1 cellular context compared by ENCODE assay signal in the genomic region with DNA sequence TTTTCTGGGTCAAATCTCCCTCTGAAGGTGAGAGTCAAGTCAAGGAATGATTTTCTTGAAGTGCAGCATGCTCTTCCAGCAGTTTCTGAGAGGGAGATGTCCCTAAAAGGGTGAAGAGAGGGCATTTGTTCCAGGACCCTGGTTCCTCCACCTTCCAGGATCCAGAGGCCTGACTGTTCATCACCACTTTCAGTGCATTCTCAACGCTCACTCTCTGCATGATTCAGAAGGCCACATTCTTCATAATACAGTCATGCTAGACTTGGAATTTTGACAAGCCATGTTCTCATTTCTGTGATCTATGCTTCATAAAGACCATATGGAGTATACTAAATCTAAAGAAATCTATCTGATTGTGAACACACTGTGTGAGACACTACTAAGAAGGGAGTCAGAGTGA.
TF ChIP-seq lines count a peak whose summit lies in the region.

No MANE protein-coding gene starts in this region.

TF ChIP-seq in SK-N-SH, 30 proteins besides CTCF, POLR2A, EP300 and RAD21 (continued from another document):
- TF ChIP-seq, protein P1, sequence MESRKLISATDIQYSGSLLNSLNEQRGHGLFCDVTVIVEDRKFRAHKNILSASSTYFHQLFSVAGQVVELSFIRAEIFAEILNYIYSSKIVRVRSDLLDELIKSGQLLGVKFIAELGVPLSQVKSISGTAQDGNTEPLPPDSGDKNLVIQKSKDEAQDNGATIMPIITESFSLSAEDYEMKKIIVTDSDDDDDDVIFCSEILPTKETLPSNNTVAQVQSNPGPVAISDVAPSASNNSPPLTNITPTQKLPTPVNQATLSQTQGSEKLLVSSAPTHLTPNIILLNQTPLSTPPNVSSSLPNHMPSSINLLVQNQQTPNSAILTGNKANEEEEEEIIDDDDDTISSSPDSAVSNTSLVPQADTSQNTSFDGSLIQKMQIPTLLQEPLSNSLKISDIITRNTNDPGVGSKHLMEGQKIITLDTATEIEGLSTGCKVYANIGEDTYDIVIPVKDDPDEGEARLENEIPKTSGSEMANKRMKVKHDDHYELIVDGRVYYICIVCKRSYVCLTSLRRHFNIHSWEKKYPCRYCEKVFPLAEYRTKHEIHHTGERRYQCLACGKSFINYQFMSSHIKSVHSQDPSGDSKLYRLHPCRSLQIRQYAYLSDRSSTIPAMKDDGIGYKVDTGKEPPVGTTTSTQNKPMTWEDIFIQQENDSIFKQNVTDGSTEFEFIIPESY (IDR thresholded peaks at IDR 0.05; ENCODE audit: borderline replicate concordance, low read depth): no peak
- TF ChIP-seq MEF2A (IDR thresholded peaks at IDR 0.05; ENCODE audit: borderline replicate concordance, low read depth) (no peak), MXI1 (IDR thresholded peaks at IDR 0.05; ENCODE audit: low read depth, low read length) (no peak), FOSL2 (IDR thresholded peaks at IDR 0.05; ENCODE audit: borderline replicate concordance, low read depth) (peak; percentile 93), SMC3 (IDR thresholded peaks at IDR 0.05; ENCODE audit: low read depth, low read length) (no peak), NFIC (IDR thresholded peaks at IDR 0.05; ENCODE audit: borderline replicate concordance) (peak; percentile 75; the same call in 1 of the 2 replicates), TAF1 (IDR thresholded peaks at IDR 0.05; ENCODE audit: borderline replicate concordance, low read depth, low read length) (peak; percentile 53; the same call in 1 of the 2 replicates), JUND (IDR thresholded peaks at IDR 0.05) (peak; percentile 91), POLR2AphosphoS5 (IDR thresholded peaks at IDR 0.05; ENCODE audit: low read depth, low read length) (peak; percentile 49; the same call in 1 of the 2 replicates)
